Comparison of ENCODE assay signal across 11 cellular contexts in genomic region chr9:98009926-98010325, GRCh38. TPM values are rescaled to one million over a fixed set of nuclear protein-coding genes. Genes with fewer than 3 reads are reported as not detected.
DNase-seq lines count a peak whose midpoint lies in the region; ATAC-seq and TF ChIP-seq lines count a peak whose summit lies in the region.
"Had no signal": no experiment of that assay in that cellular context is flagged by ENCODE, and none has a peak within 500 bp of the region (broad histone marks: within the 10 kb centered on the region; RNA-seq: fewer than 3 reads in every experiment).

No MANE protein-coding gene starts in this region.

- no peaks in the 10 kb centered on the region for H3K27me3 Mint-ChIP-seq in WTC11 (ENCODE audit: low read depth)

- TF ChIP-seq POLR2A in breast epithelium (IDR thresholded peaks at IDR 0.05) (no peak), prostate gland (IDR thresholded peaks at IDR 0.05) (no peak)

- H3K9me3 ChIP-seq in breast epithelium: no peaks in the 10 kb centered on the region
- no peaks in the 10 kb centered on the region for H3K9me3 ChIP-seq in prostate gland

- TF ChIP-seq CTCF in BJ (IDR thresholded peaks at IDR 0.05; ENCODE audit: insufficient read depth, low read depth, low read length) (no peak), breast epithelium (IDR thresholded peaks at IDR 0.05) (no peak), WTC11 (IDR thresholded peaks at IDR 0.05) (no peak), prostate gland (IDR thresholded peaks at IDR 0.05) (no peak), GM10266 (IDR thresholded peaks at IDR 0.05; ENCODE audit: control insufficient read depth, insufficient read depth, low read depth, missing control alignments) (no peak)

- CTCF ChIA-PET in BJ (lab: Yijun Ruan, JAX) (no interaction called here), WTC11 (lab: Charles Lee) (interaction anchor here (1.4 kb wide), 1 partner anchor 25 kb away, joined by 10 read pairs; no protein-coding TSS in a partner anchor)

- peaks cover 3% of the 10 kb centered on the region for H3K4me1 Mint-ChIP-seq in WTC11
- H3K4me1 Mint-ChIP-seq: H9 had no signal

- H3K36me3 Mint-ChIP-seq in WTC11: peaks cover 82% of the 10 kb centered on the region

- in situ Hi-C loops in KBM-7 (cut with MboI; ENCODE audit: low pct_unique_long_range_greater_than_20kb, low sequenced_read_pairs): no loop called here

- H3K4me1 ChIP-seq in breast epithelium (no peaks in the 10 kb centered on the region), prostate gland (replicated peaks) (no peaks in the 10 kb centered on the region)

- H3K27me3 ChIP-seq in BJ (ENCODE audit: control insufficient read depth, insufficient read depth, low read length): no peaks in the 10 kb centered on the region
- no peaks in the 10 kb centered on the region for H3K27me3 ChIP-seq in breast epithelium
- no peaks in the 10 kb centered on the region for H3K27me3 ChIP-seq in prostate gland (replicated peaks; ENCODE audit: insufficient read depth)

- POLR2A ChIA-PET in BJ (lab: Charles Lee): no interaction called here
- POLR2A ChIA-PET in WTC11 (lab: Charles Lee): no interaction called here

- peak overlapping the region; percentile 6 to 40 for H3K27ac ChIP-seq in breast epithelium
- H3K27ac ChIP-seq in prostate gland: no peak overlapping the region
- H3K27ac ChIP-seq: KMS-11 had no signal

- H3K4me3 Mint-ChIP-seq in WTC11: no peak overlapping the region
- H3K4me3 Mint-ChIP-seq: H9 had no signal

- H3K36me3 ChIP-seq in BJ (ENCODE audit: control insufficient read depth, insufficient read depth, low read length): peaks cover 20% of the 10 kb centered on the region
- no peaks in the 10 kb centered on the region for H3K36me3 ChIP-seq in breast epithelium
- peaks cover 14 to 16% of the 10 kb centered on the region in 2 donors for H3K36me3 ChIP-seq in prostate gland

- 23% methylated on average over 1 of the region's 1 CpG for WGBS in prostate gland

- intact Hi-C loops in breast epithelium (cut with DNase I; ENCODE audit: low total_unique reads) (no loop called here), prostate gland (cut with DNase I) (no loop called here)

- no peaks in the 10 kb centered on the region for H3K9me3 Mint-ChIP-seq in WTC11
- H3K9me3 Mint-ChIP-seq: H9 had no signal

- DNase-seq in BJ (ENCODE audit: low read depth): peak; percentile 35
- DNase-seq in KBM-7: peak; percentile 49
- peak in 1 of 2 donors; percentile 60 for DNase-seq in breast epithelium (ENCODE audit: low spot score in 2 of 2)
- DNase-seq in lung microvascular endothelial cell (ENCODE audit: low read depth in 2 of 2): peak; percentile 86 to 94
- DNase-seq in WTC11 (ENCODE audit: low spot score): no peak
- DNase-seq in prostate gland (ENCODE audit: low spot score): no peak
- no peak for DNase-seq in GM10266 (ENCODE audit: extremely low spot score)

- no peak overlapping the region for H3K27ac Mint-ChIP-seq in WTC11
- H3K27ac Mint-ChIP-seq: H9 had no signal

- H3K4me3 ChIP-seq in BJ (ENCODE audit: low read depth, low read length) (no peak overlapping the region), breast epithelium (no peak overlapping the region), prostate gland (no peak overlapping the region)
- H3K4me3 ChIP-seq: coronary artery had no signal

- ATAC-seq in SK-N-SH treated with all-trans-retinoic acid at 6 μM for 48 hours (no peak), WTC11 (no peak)

TF ChIP-seq in SK-N-SH treated with all-trans-retinoic acid at 6 μM for 48 hours, 23 proteins besides CTCF, POLR2A, EP300 and RAD21 (continues in another document):
- no peak for TF ChIP-seq BACH2 (CRISPR knock-in tag; IDR thresholded peaks at IDR 0.05; ENCODE audit: borderline replicate concordance)
- no peak for TF ChIP-seq CREB5 (CRISPR knock-in tag; IDR thresholded peaks at IDR 0.05; ENCODE audit: low read depth)
- no peak for TF ChIP-seq ZNF70 (CRISPR knock-in tag; IDR thresholded peaks at IDR 0.05)
- TF ChIP-seq ESRRG (CRISPR knock-in tag; IDR thresholded peaks at IDR 0.05): no peak
- TF ChIP-seq, protein P1, sequence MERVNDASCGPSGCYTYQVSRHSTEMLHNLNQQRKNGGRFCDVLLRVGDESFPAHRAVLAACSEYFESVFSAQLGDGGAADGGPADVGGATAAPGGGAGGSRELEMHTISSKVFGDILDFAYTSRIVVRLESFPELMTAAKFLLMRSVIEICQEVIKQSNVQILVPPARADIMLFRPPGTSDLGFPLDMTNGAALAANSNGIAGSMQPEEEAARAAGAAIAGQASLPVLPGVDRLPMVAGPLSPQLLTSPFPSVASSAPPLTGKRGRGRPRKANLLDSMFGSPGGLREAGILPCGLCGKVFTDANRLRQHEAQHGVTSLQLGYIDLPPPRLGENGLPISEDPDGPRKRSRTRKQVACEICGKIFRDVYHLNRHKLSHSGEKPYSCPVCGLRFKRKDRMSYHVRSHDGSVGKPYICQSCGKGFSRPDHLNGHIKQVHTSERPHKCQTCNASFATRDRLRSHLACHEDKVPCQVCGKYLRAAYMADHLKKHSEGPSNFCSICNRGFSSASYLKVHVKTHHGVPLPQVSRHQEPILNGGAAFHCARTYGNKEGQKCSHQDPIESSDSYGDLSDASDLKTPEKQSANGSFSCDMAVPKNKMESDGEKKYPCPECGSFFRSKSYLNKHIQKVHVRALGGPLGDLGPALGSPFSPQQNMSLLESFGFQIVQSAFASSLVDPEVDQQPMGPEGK (CRISPR knock-in tag; IDR thresholded peaks at IDR 0.05; ENCODE audit: borderline replicate concordance): no peak
- no peak for TF ChIP-seq ZNF8 (CRISPR knock-in tag; IDR thresholded peaks at IDR 0.05)
- no peak for TF ChIP-seq TOX (CRISPR knock-in tag; IDR thresholded peaks at IDR 0.05; ENCODE audit: borderline replicate concordance)

TF ChIP-seq in WTC11, 78 proteins besides CTCF, POLR2A, EP300 and RAD21:
- TF ChIP-seq FOXK1 (CRISPR knock-in tag; IDR thresholded peaks at IDR 0.05): no peak
- TF ChIP-seq, protein P2, sequence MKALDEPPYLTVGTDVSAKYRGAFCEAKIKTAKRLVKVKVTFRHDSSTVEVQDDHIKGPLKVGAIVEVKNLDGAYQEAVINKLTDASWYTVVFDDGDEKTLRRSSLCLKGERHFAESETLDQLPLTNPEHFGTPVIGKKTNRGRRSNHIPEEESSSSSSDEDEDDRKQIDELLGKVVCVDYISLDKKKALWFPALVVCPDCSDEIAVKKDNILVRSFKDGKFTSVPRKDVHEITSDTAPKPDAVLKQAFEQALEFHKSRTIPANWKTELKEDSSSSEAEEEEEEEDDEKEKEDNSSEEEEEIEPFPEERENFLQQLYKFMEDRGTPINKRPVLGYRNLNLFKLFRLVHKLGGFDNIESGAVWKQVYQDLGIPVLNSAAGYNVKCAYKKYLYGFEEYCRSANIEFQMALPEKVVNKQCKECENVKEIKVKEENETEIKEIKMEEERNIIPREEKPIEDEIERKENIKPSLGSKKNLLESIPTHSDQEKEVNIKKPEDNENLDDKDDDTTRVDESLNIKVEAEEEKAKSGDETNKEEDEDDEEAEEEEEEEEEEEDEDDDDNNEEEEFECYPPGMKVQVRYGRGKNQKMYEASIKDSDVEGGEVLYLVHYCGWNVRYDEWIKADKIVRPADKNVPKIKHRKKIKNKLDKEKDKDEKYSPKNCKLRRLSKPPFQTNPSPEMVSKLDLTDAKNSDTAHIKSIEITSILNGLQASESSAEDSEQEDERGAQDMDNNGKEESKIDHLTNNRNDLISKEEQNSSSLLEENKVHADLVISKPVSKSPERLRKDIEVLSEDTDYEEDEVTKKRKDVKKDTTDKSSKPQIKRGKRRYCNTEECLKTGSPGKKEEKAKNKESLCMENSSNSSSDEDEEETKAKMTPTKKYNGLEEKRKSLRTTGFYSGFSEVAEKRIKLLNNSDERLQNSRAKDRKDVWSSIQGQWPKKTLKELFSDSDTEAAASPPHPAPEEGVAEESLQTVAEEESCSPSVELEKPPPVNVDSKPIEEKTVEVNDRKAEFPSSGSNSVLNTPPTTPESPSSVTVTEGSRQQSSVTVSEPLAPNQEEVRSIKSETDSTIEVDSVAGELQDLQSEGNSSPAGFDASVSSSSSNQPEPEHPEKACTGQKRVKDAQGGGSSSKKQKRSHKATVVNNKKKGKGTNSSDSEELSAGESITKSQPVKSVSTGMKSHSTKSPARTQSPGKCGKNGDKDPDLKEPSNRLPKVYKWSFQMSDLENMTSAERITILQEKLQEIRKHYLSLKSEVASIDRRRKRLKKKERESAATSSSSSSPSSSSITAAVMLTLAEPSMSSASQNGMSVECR (CRISPR knock-in tag; IDR thresholded peaks at IDR 0.05; ENCODE audit: borderline replicate concordance): no peak
- TF ChIP-seq ZNF263 (CRISPR knock-in tag; IDR thresholded peaks at IDR 0.05; ENCODE audit: low read depth): no peak
- no peak for TF ChIP-seq E2F4 (CRISPR knock-in tag; IDR thresholded peaks at IDR 0.05; ENCODE audit: borderline replicate concordance, low read depth)
- no peak for TF ChIP-seq IRF2 (CRISPR knock-in tag; IDR thresholded peaks at IDR 0.05; ENCODE audit: borderline replicate concordance, low read depth)
- TF ChIP-seq RELA (CRISPR knock-in tag; IDR thresholded peaks at IDR 0.05; ENCODE audit: borderline replicate concordance): no peak
- no peak for TF ChIP-seq NFATC4 (CRISPR knock-in tag; IDR thresholded peaks at IDR 0.05)
- no peak for TF ChIP-seq ZBTB21 (CRISPR knock-in tag; IDR thresholded peaks at IDR 0.05; ENCODE audit: borderline replicate concordance)
- TF ChIP-seq GABPB1 (CRISPR knock-in tag; IDR thresholded peaks at IDR 0.05): no peak
- TF ChIP-seq HMGA2 (CRISPR knock-in tag; IDR thresholded peaks at IDR 0.05): no peak
- no peak for TF ChIP-seq FOXP1 (CRISPR knock-in tag; IDR thresholded peaks at IDR 0.05; ENCODE audit: borderline replicate concordance)

RNA-seq across cellular contexts. Expression of gene ANP32B, which starts 26.8 kb away (rescaled TPM):
- 18.3 and 40.5 TPM in 2 replicates for polyA plus RNA-seq in BJ (2011; rRNA removed)
- 15.9 and 21.7 TPM in 2 replicates for polyA minus RNA-seq in BJ (2011; rRNA and poly(A)+ RNA removed)
- total RNA-seq in breast epithelium (10 to 100 TPM; 37.0 to 54.7 (median 44.0) TPM), lung microvascular endothelial cell (5.0 and 6.3 TPM in 2 replicates), WTC11 (2021) (149 to 156 TPM (median 150 TPM) in 3 replicates), prostate gland (10 to 100 TPM; 22.5 to 25.1 TPM)

RNA-seq across cellular contexts. Expression of gene NANS, which starts 46.6 kb away (rescaled TPM):
- 142 TPM in 2 replicates for polyA plus RNA-seq in BJ (2011; rRNA removed)
- polyA minus RNA-seq in BJ (2011; rRNA and poly(A)+ RNA removed): 59.2 and 71.1 TPM in 2 replicates
- total RNA-seq in breast epithelium (10 to 100 TPM; 43.8 to 80.6 (median 54.7) TPM), lung microvascular endothelial cell (63.6 and 73.8 TPM in 2 replicates), WTC11 (2021) (57.9 to 66.7 TPM (median 61.3 TPM) in 3 replicates), prostate gland (100 to 1,000 TPM; 160 to 318 TPM)

Comparison
In these comparisons a context has a peak if more than half of its experiments do, and no peak if none do; other contexts are left out.
1. DNase-seq: peak in BJ (single experiment), KBM-7 (single experiment) and lung microvascular endothelial cell (2 of 2); none in WTC11 (single experiment), prostate gland (single experiment) and GM10266 (single experiment).
2. H3K27ac ChIP-seq: peak in breast epithelium (2 of 2); none in prostate gland (0 of 2).